ENCODE assay signal across 7 cellular contexts in the genomic region with DNA sequence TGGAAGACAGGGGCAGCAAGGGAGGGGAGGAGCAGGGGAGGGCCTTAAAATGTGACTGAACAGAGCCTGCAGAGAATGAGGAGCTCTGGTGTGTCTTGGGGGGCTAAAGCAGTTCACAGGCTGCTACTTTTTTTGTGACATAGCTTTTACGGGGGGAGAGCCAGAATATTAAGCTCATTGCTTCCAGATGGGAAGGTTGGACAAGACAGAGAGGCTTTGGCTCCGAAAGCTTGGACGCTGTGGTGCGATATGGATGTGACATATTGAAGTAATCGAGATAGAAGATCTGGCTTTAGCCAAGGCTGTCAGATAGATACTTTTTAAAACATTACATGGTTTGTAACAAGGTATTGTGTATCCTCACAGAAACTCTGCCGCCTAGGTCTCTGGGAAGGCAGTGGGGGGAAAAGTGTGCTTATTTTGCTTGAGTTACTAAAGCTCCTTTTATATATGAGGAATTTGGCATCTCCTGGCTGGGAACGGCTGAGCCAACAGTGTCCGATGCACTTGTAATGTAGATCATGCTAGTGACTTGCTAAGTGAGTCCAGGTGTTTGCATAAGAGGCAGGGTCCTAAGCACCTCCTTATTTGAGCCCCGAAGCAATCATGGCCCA. TPM values are rescaled to one million over a fixed set of nuclear protein-coding genes. Genes with fewer than 3 reads are reported as not detected.
DNase-seq lines count a peak whose midpoint lies in the region; ATAC-seq and TF ChIP-seq lines count a peak whose summit lies in the region.

No MANE protein-coding gene starts in this region.

- no peak for DNase-seq in suprapubic skin (ENCODE audit: low spot score in 2 of 2)
- DNase-seq in globus pallidus (ENCODE audit: low spot score) = no peak
- no peak for DNase-seq in Ammon's horn (ENCODE audit: low spot score)
- DNase-seq in stimulated activated CD4-positive, alpha-beta T cell treated with anti-CD3 and anti-CD28 coated beads, Interleukin-15, amount 100 ng/mL, for 24 hours = no peak

- no peak for TF ChIP-seq EP300 in gastroesophageal sphincter (IDR thresholded peaks at IDR 0.05)
- no peak for TF ChIP-seq EP300 in suprapubic skin (IDR thresholded peaks at IDR 0.05)

- H3K27me3 ChIP-seq in gastroesophageal sphincter (no peaks in the 10 kb centered on the region), suprapubic skin (no peaks in the 10 kb centered on the region)

- TF ChIP-seq CTCF in gastroesophageal sphincter (IDR thresholded peaks at IDR 0.05) = no peak
- no peak for TF ChIP-seq CTCF in suprapubic skin (IDR thresholded peaks at IDR 0.05)

- no peaks in the 10 kb centered on the region for H3K9me3 ChIP-seq in gastroesophageal sphincter
- no peaks in the 10 kb centered on the region for H3K9me3 ChIP-seq in suprapubic skin

- H3K4me1 ChIP-seq in gastroesophageal sphincter (peaks cover 14 to 91% (median 39%) of the 10 kb centered on the region in 3 donors), suprapubic skin (peaks cover 9% of the 10 kb centered on the region)

- ATAC-seq in GM21515 (IDR thresholded peaks at IDR 0.05; ENCODE audit: unreplicated experiment) = peak; percentile 10
- ATAC-seq in HG02970 (IDR thresholded peaks at IDR 0.05; ENCODE audit: low FRiP score, unreplicated experiment) = peak; percentile 10
- peak; percentile 28 for ATAC-seq in gastroesophageal sphincter

- H3K4me3 ChIP-seq in gastroesophageal sphincter (no peak overlapping the region), suprapubic skin (no peak overlapping the region)

- 18 to 29% methylated on average over 7 to 8 of the region's 9 CpGs for WGBS in gastroesophageal sphincter (ENCODE audit: low coverage in 1 of 2), 2 donors
- 33% methylated on average over 9 of the region's 9 CpGs for whole genome bisulfite sequencing in suprapubic skin

- TF ChIP-seq POLR2A in gastroesophageal sphincter (IDR thresholded peaks at IDR 0.05) = no peak
- TF ChIP-seq POLR2A in suprapubic skin (IDR thresholded peaks at IDR 0.05) = no peak

- H3K36me3 ChIP-seq in gastroesophageal sphincter = no peaks in the 10 kb centered on the region
- no peaks in the 10 kb centered on the region for H3K36me3 ChIP-seq in suprapubic skin

- peak overlapping the region; percentile 76 to 91 (median 80) for H3K27ac ChIP-seq in gastroesophageal sphincter
- peak overlapping the region; percentile 3 for H3K27ac ChIP-seq in suprapubic skin

RNA-seq across cellular contexts. Expression of a gene that starts 40.4 kb away (rescaled TPM):
- total RNA-seq in gastroesophageal sphincter = 10 to 100 TPM; 49.7 to 76.3 (median 61.9) TPM
- total RNA-seq in suprapubic skin = 10 to 100 TPM; 13.4 to 18.6 (median 15.1) TPM
